ENCODE assay signal across 1 cellular context in the genomic region with DNA sequence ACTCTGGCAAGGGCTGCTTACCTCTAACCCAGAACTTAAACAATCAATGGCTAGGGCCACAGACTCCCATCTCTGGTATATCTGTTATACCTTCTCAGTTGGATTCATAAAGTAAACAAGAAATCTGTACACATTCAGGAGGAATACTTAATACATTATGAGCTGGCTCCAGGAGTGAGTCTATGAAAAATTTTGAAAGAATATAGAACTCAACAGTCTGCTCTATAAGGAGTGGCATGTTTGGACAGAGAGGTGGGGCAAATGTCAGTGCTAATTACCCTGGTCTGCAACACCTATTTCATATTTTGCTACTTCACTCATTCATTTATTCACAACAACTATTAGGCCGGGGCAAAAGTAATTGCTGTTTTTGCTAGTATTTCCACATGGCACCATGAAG.
TF ChIP-seq lines count a peak whose summit lies in the region.

No MANE protein-coding gene starts in this region.

TF ChIP-seq in HepG2, 621 proteins besides CTCF, POLR2A, EP300 and RAD21 (continued from another document):
- TF ChIP-seq, protein P1, sequence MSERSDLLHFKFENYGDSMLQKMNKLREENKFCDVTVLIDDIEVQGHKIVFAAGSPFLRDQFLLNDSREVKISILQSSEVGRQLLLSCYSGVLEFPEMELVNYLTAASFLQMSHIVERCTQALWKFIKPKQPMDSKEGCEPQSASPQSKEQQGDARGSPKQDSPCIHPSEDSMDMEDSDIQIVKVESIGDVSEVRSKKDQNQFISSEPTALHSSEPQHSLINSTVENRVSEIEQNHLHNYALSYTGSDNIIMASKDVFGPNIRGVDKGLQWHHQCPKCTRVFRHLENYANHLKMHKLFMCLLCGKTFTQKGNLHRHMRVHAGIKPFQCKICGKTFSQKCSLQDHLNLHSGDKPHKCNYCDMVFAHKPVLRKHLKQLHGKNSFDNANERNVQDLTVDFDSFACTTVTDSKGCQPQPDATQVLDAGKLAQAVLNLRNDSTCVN (CRISPR knock-in tag; IDR thresholded peaks at IDR 0.05; ENCODE audit: borderline replicate concordance), result no peak
- TF ChIP-seq ZNF333 (CRISPR knock-in tag; IDR thresholded peaks at IDR 0.05; ENCODE audit: borderline replicate concordance) (no peak), RAD51 (IDR thresholded peaks at IDR 0.05; ENCODE audit: borderline replicate concordance) (no peak), ZZZ3 (CRISPR knock-in tag; IDR thresholded peaks at IDR 0.05; ENCODE audit: borderline replicate concordance) (no peak), ZNF724P (CRISPR knock-in tag; IDR thresholded peaks at IDR 0.05; ENCODE audit: borderline replicate concordance) (no peak)
- TF ChIP-seq, protein P2, sequence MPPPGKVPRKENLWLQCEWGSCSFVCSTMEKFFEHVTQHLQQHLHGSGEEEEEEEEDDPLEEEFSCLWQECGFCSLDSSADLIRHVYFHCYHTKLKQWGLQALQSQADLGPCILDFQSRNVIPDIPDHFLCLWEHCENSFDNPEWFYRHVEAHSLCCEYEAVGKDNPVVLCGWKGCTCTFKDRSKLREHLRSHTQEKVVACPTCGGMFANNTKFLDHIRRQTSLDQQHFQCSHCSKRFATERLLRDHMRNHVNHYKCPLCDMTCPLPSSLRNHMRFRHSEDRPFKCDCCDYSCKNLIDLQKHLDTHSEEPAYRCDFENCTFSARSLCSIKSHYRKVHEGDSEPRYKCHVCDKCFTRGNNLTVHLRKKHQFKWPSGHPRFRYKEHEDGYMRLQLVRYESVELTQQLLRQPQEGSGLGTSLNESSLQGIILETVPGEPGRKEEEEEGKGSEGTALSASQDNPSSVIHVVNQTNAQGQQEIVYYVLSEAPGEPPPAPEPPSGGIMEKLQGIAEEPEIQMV (CRISPR knock-in tag; IDR thresholded peaks at IDR 0.05; ENCODE audit: low read depth), result no peak
